In genomic region chr5:123209163-123210013, GRCh38 we compare ENCODE assay signal across 8 cellular contexts.
A peak's percentile ranks its signal among the peaks of the same experiment; 100 is the strongest.
DNase-seq lines count a peak whose midpoint lies in the region; ATAC-seq and TF ChIP-seq lines count a peak whose summit lies in the region.

No MANE protein-coding gene starts in this region.

- ATAC-seq in GM18858 (IDR thresholded peaks at IDR 0.05; ENCODE audit: unreplicated experiment): peak; percentile 90
- ATAC-seq in HG03196 (IDR thresholded peaks at IDR 0.05; ENCODE audit: unreplicated experiment): peak; percentile 80
- peak; percentile 39 for ATAC-seq in omental fat pad (ENCODE audit: low FRiP score)
- no peak for ATAC-seq in left colon

- no peak for TF ChIP-seq CTCF in omental fat pad (IDR thresholded peaks at IDR 0.05)

- peak; percentile 75 for DNase-seq in amniotic stem cell (lab: John Stamatoyannopoulos, UW)
- DNase-seq in omental fat pad (ENCODE audit: low spot score): no peak
- no peak for DNase-seq in left colon
- no peak for DNase-seq in DMS 273 treated with DMSO at 0.1 percent for 48 hours (lab: John Stamatoyannopoulos, UW)
- no peak for DNase-seq in NCI-H1694 treated with DMSO at 0.1 percent for 48 hours (lab: John Stamatoyannopoulos, UW)
- DNase-seq in NK-92 treated with Interleukin-12 subunit alpha and Interleukin-12 subunit beta, amount 100 ng/mL, for 24 hours (lab: John Stamatoyannopoulos, UW): no peak

- intact Hi-C loops in left colon (cut with DNase I, micrococcal nuclease): no loop called here
